ENCODE assay signal across 8 cellular contexts in genomic region chrX:12770440-12770839, GRCh38. TPM values are rescaled to one million over a fixed set of nuclear protein-coding genes. Genes with fewer than 3 reads are reported as not detected.
A peak's percentile ranks its signal among the peaks of the same experiment; 100 is the strongest.
DNase-seq lines count a peak whose midpoint lies in the region; ATAC-seq and TF ChIP-seq lines count a peak whose summit lies in the region.

No MANE protein-coding gene starts in this region.

- H3K79me2 ChIP-seq in KMS-11 (ENCODE audit: insufficient read depth, low read depth), result no peaks in the 10 kb centered on the region

- no peak for TF ChIP-seq POLR2A in adrenal gland (IDR thresholded peaks at IDR 0.05)

- 23 to 51% (median 43%) methylated on average over 5 of the region's 5 CpGs for WGBS in adrenal gland, 4 donors

- H3K4me3 ChIP-seq in KMS-11 (IDR thresholded peaks at IDR 0.05; ENCODE audit: insufficient read depth, low read depth, low read length) (no peak overlapping the region), adrenal gland (no peak overlapping the region)

- ATAC-seq in left lobe of liver, result peak; percentile 67
- ATAC-seq in GM18868 (IDR thresholded peaks at IDR 0.05; ENCODE audit: unreplicated experiment), result no peak
- no peak for ATAC-seq in GM21786 (IDR thresholded peaks at IDR 0.05; ENCODE audit: unreplicated experiment)

- no peak overlapping the region for H3K4me2 ChIP-seq in KMS-11

- DNase-seq in EL, result peak; percentile 12
- no peak for DNase-seq in adrenal gland
- no peak for DNase-seq in left lobe of liver (ENCODE audit: low spot score)
- DNase-seq in H4 (ENCODE audit: low spot score), result no peak
- DNase-seq in COLO829 (ENCODE audit: low spot score), result no peak

- no peaks in the 10 kb centered on the region for H4K20me1 ChIP-seq in KMS-11 (ENCODE audit: insufficient read depth)

- peak; percentile 70 for TF ChIP-seq CTCF in KMS-11 (conservative IDR thresholded peaks at IDR 0.05; ENCODE audit: low read depth, low read length)
- TF ChIP-seq CTCF in adrenal gland (IDR thresholded peaks at IDR 0.05), result peak; percentile 16 to 65 (median 36)

- H3K27ac ChIP-seq in KMS-11, result no peak overlapping the region
- no peak overlapping the region for H3K27ac ChIP-seq in adrenal gland

- H3K9me3 ChIP-seq in adrenal gland (replicated peaks in 1 of 3), result no peaks in the 10 kb centered on the region

- no peak overlapping the region for H3K9ac ChIP-seq in KMS-11

- H3K36me3 ChIP-seq in KMS-11 (ENCODE audit: insufficient read depth) (no peaks in the 10 kb centered on the region), adrenal gland (replicated peaks in 1 of 2) (no peaks in the 10 kb centered on the region)

- H3K27me3 ChIP-seq in KMS-11 (ENCODE audit: insufficient read depth, low read depth) (no peaks in the 10 kb centered on the region), adrenal gland (peaks cover 44% of the 10 kb centered on the region)

- intact Hi-C loops in adrenal gland (cut with DNase I), result no loop called here

- no peaks in the 10 kb centered on the region for H3K4me1 ChIP-seq in KMS-11 (ENCODE audit: low read depth, poor library complexity, severe bottlenecking)
- no peaks in the 10 kb centered on the region for H3K4me1 ChIP-seq in adrenal gland (replicated peaks in 1 of 2)

- H2AFZ ChIP-seq in KMS-11 (ENCODE audit: low read depth), result no peak overlapping the region

RNA-seq across cellular contexts. Expression of gene PRPS2, which starts 20.8 kb away (rescaled TPM):
- total RNA-seq in adrenal gland (100 to 1,000 TPM in 3 of 8 donors, 10 to 100 TPM in 5; 22.3 to 317 (median 82.1) TPM), left lobe of liver (13.6 TPM)
- polyA plus RNA-seq in adrenal gland, result 100 to 1,000 TPM in 1 of 3 donors, 10 to 100 TPM in 2; 36.9 to 102 (median 83.5) TPM
- 91.0 and 105 TPM in 2 replicates for total RNA-seq in H4 (2014; rRNA removed; shearing (Covaris generic))
